In the genomic region with DNA sequence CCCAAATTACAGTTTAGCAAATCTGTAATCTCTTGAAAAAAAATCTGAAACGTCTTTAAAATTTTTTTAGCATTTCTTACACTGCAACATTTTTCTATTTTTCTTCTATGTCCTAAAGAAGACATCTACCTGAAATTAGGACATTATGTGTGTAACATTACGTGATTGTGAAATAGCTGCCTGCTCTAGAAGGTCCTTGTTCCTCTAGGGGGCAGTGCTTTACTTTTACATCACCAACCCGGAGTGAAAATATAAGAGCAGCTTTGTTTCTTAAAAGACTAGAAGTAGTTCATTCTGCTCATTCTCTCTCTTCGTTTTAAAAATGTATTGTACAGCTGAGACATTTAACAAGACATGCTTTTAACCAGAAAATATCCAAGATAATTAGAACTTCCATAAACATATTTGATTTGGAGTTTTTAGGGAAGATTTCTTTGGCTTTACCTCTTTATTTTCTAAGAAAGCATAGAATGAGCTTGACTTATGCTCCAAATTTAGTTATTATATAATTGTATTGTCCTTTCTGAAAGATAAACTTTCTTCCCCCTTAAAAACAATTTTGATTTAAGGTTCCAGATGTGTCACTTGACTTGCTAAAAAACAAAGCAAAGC, we compare ENCODE assay signal across 8 cellular contexts. TPM values are rescaled to one million over a fixed set of nuclear protein-coding genes. Genes with fewer than 3 reads are reported as not detected.
A peak's percentile ranks its signal among the peaks of the same experiment; 100 is the strongest.
DNase-seq lines count a peak whose midpoint lies in the region; ATAC-seq and TF ChIP-seq lines count a peak whose summit lies in the region.

No MANE protein-coding gene starts in this region.

- peak; percentile 62 to 86 (median 78) for TF ChIP-seq CTCF in heart left ventricle (IDR thresholded peaks at IDR 0.05)
- peak; percentile 70 for TF ChIP-seq CTCF in psoas muscle (IDR thresholded peaks at IDR 0.05)

- ATAC-seq in GM19455 (IDR thresholded peaks at IDR 0.05; ENCODE audit: unreplicated experiment): peak; percentile 97
- peak; percentile 98 for ATAC-seq in HG03442 (IDR thresholded peaks at IDR 0.05; ENCODE audit: unreplicated experiment)
- peak; percentile 61 for ATAC-seq in activated naive CD8-positive, alpha-beta T cell treated with anti-CD3 and anti-CD28 coated beads, Interleukin-2, amount 50 U/mL, for 24 hours
- ATAC-seq in heart left ventricle: peak; percentile 73 to 84 (median 77)
- ATAC-seq in psoas muscle: peak; percentile 48 to 80 (median 61)

- no peak overlapping the region for H3K4me3 ChIP-seq in heart left ventricle
- H3K4me3 ChIP-seq in psoas muscle: no peak overlapping the region

- H3K4me3 Mint-ChIP-seq in activated naive CD8-positive, alpha-beta T cell treated with anti-CD3 and anti-CD28 coated beads, Interleukin-2, amount 50 U/mL, for 24 hours: no peak overlapping the region

- TF ChIP-seq POLR2A in heart left ventricle (IDR thresholded peaks at IDR 0.05): no peak

- no peaks in the 10 kb centered on the region for H3K4me1 Mint-ChIP-seq in activated naive CD8-positive, alpha-beta T cell treated with anti-CD3 and anti-CD28 coated beads, Interleukin-2, amount 50 U/mL, for 24 hours

- intact Hi-C loops in heart left ventricle (cut with DNase I): loop anchor here in 7 of 10 donors (2.0 to 10.0 kb wide), 5 partner anchors 301 to 1596 kb away; no protein-coding TSS in a partner anchor
- intact Hi-C loops in psoas muscle (cut with DNase I): loop anchor here in 1 of 2 donors (2.0 to 10.0 kb wide), 2 partner anchors 304 to 1594 kb away; no protein-coding TSS in a partner anchor

- H3K36me3 ChIP-seq in heart left ventricle (no peaks in the 10 kb centered on the region), psoas muscle (ENCODE audit: insufficient read depth in 1 of 2, low read depth in 1 of 2) (no peaks in the 10 kb centered on the region)

- H3K36me3 Mint-ChIP-seq in activated naive CD8-positive, alpha-beta T cell treated with anti-CD3 and anti-CD28 coated beads, Interleukin-2, amount 50 U/mL, for 24 hours (ENCODE audit: low read depth): no peaks in the 10 kb centered on the region

- H3K9me3 Mint-ChIP-seq in activated naive CD8-positive, alpha-beta T cell treated with anti-CD3 and anti-CD28 coated beads, Interleukin-2, amount 50 U/mL, for 24 hours: no peaks in the 10 kb centered on the region

- H3K4me1 ChIP-seq in heart left ventricle: peaks cover 0 to 20% (median 0%) of the 10 kb centered on the region in 12 donors
- H3K4me1 ChIP-seq in psoas muscle: no peaks in the 10 kb centered on the region

- peaks cover 4% of the 10 kb centered on the region for H3K27me3 Mint-ChIP-seq in activated naive CD8-positive, alpha-beta T cell treated with anti-CD3 and anti-CD28 coated beads, Interleukin-2, amount 50 U/mL, for 24 hours

- H3K27me3 ChIP-seq in heart left ventricle (no peaks in the 10 kb centered on the region), psoas muscle (ENCODE audit: insufficient read depth in 3 of 3, low read length in 2 of 3) (no peaks in the 10 kb centered on the region)

- whole genome bisulfite sequencing in heart left ventricle, 4 donors: 4 to 5% (median 5%) methylated on average over 4 of the region's 4 CpGs
- WGBS in psoas muscle, 3 donors: 1 to 7% (median 4%) methylated on average over 4 of the region's 4 CpGs

- no peak overlapping the region for H3K27ac Mint-ChIP-seq in activated naive CD8-positive, alpha-beta T cell treated with anti-CD3 and anti-CD28 coated beads, Interleukin-2, amount 50 U/mL, for 24 hours

- DNase-seq in EH (ENCODE audit: low read depth) (peak; percentile 78), NCI-H460 (ENCODE audit: extremely low read depth, low read depth) (peak; percentile 71), heart left ventricle (peak in 1 of 5 donors; percentile 40), psoas muscle (no peak)
- DNase-seq in activated naive CD8-positive, alpha-beta T cell treated with anti-CD3 and anti-CD28 coated beads, Interleukin-2, amount 50 U/mL, for 24 hours: peak; percentile 8
- no peak for DNase-seq in stimulated activated naive CD4-positive, alpha-beta T cell treated with Interleukin-2 at 50 U/mL for 16 hours (lab: John Stamatoyannopoulos, UW)

- H3K27ac ChIP-seq in heart left ventricle (peak overlapping the region in 2 of 12 donors; percentile 25 to 33), psoas muscle (no peak overlapping the region)

- H3K9me3 ChIP-seq in heart left ventricle (peaks cover 0 to 12% (median 0%) of the 10 kb centered on the region in 12 donors), psoas muscle (no peaks in the 10 kb centered on the region)

RNA-seq across cellular contexts. Expression of gene RIOK2, which starts 48.1 kb away (rescaled TPM):
- 35.9 and 45.6 TPM in 2 replicates for total RNA-seq in NCI-H460 (2014; rRNA removed; shearing (Covaris generic))
- 16.7 and 17.4 TPM in 2 replicates for polyA plus RNA-seq in NCI-H460 (2014; cell fraction: nucleus; rRNA removed)
- total RNA-seq in heart left ventricle (10 to 100 TPM in 8 of 9 donors, 1 to 10 TPM in 1; 8.2 to 23.6 (median 16.9) TPM), psoas muscle (10 to 100 TPM; 17.4 to 30.4 (median 21.0) TPM)
- polyA plus RNA-seq in heart left ventricle (10 to 100 TPM; 10.0 to 20.8 TPM), psoas muscle (10 to 100 TPM; 10.5 to 19.8 (median 13.3) TPM)

Comparison
In these comparisons a context has a peak if more than half of its experiments do, and no peak if none do; other contexts are left out.
1. DNase-seq: peak in EH (single experiment), NCI-H460 (single experiment) and activated naive CD8-positive, alpha-beta T cell treated with anti-CD3 and anti-CD28 coated beads, Interleukin-2, amount 50 U/mL, for 24 hours (single experiment); none in psoas muscle (0 of 2) and stimulated activated naive CD4-positive, alpha-beta T cell treated with Interleukin-2 at 50 U/mL for 16 hours (single experiment).
2. Peak in every context shown above with its lines, with median percentiles within 50 percentile points of each other: ATAC-seq.